ENCODE assay signal across 10 cellular contexts in genomic region chr1:156149374-156150106, GRCh38. TPM values are rescaled to one million over a fixed set of nuclear protein-coding genes. Genes with fewer than 3 reads are reported as not detected.
DNase-seq lines count a peak whose midpoint lies in the region; ATAC-seq and TF ChIP-seq lines count a peak whose summit lies in the region.
"Had no signal": no experiment of that assay in that cellular context is flagged by ENCODE, and none has a peak within 500 bp of the region (broad histone marks: within the 10 kb centered on the region; RNA-seq: fewer than 3 reads in every experiment).

No MANE protein-coding gene starts in this region.

- H3K9me2 ChIP-seq in neural cell (ENCODE audit: insufficient read depth, low read length): no peaks in the 10 kb centered on the region

- no TSS peak for BruUV-seq in A673 (replicated peaks; lab: Mats Ljungman, UMichigan)

- DNase-seq in NCI-H2227 (lab: John Stamatoyannopoulos, UW; ENCODE audit: unreplicated experiment) (peak; percentile 68), A673 (ENCODE audit: low spot score) (no peak), EL (no peak), DMS114 treated with DMSO at 0.1 percent for 48 hours (lab: John Stamatoyannopoulos, UW; ENCODE audit: unreplicated experiment) (no peak)
- no peak for DNase-seq in activated CD8-positive, alpha-beta memory T cell treated with anti-CD3 and anti-CD28 coated beads, Interleukin-2, amount 50 U/mL, for 48 hours
- DNase-seq: immature natural killer cell; stimulated activated CD4-positive, alpha-beta T cell treated with anti-CD3 and anti-CD28 coated beads, Interleukin-1b, Interleukin-23, amount 100 ng/mL, for 48 hours had no signal

- H3K27me3 ChIP-seq in neural cell (ENCODE audit: insufficient read depth, low read depth, low read length): no peaks in the 10 kb centered on the region
- no peaks in the 10 kb centered on the region for H3K27me3 ChIP-seq in A673 (replicated peaks; ENCODE audit: insufficient read depth, low read depth, low read length, poor library complexity)

- H3K4me1 ChIP-seq in A673 (ENCODE audit: insufficient read depth, low read length, poor library complexity, severe bottlenecking): peaks cover 10% of the 10 kb centered on the region

- no peaks in the 10 kb centered on the region for H3K79me2 ChIP-seq in neural cell (replicated peaks; ENCODE audit: insufficient read depth, low read length)

- peak overlapping the region; percentile 79 for H3K9ac ChIP-seq in neural cell (ENCODE audit: low read length)

- H3K4me3 ChIP-seq in neural cell (ENCODE audit: low read length) (peak overlapping the region; percentile 72), A673 (ENCODE audit: low read depth, low read length, poor library complexity, severe bottlenecking) (no peak overlapping the region)

- intact Hi-C loops in A673 (cut with micrococcal nuclease; ENCODE audit: unreplicated experiment): loop anchor here (10.0 kb wide), 1 partner anchor 165 kb away; no protein-coding TSS in a partner anchor

- POLR2A ChIA-PET in A673 (lab: Charles Lee; ENCODE audit: low non-redundant PET): no interaction called here

- H2AFZ ChIP-seq in neural cell (ENCODE audit: low read depth, low read length): peak overlapping the region; percentile 40

- TF ChIP-seq CTCF in neural cell (IDR thresholded peaks at IDR 0.05; ENCODE audit: poor library complexity, severe bottlenecking) (no peak), A673 (conservative IDR thresholded peaks at IDR 0.05; ENCODE audit: low read depth, low read length) (no peak)

- H3K36me3 ChIP-seq in neural cell (ENCODE audit: insufficient read depth, low read length): no peaks in the 10 kb centered on the region
- no peaks in the 10 kb centered on the region for H3K36me3 ChIP-seq in A673 (ENCODE audit: insufficient read depth, low read length, poor library complexity, severe bottlenecking)

- no peaks in the 10 kb centered on the region for H4K20me1 ChIP-seq in neural cell (ENCODE audit: insufficient read depth)

- H3K9me3 ChIP-seq in neural cell (ENCODE audit: low read length): no peaks in the 10 kb centered on the region
- no peaks in the 10 kb centered on the region for H3K9me3 ChIP-seq in A673 (ENCODE audit: low read depth, low read length, poor library complexity, severe bottlenecking)

- TF ChIP-seq RAD21 in neural cell (conservative IDR thresholded peaks at IDR 0.05): no peak

- H3K27ac ChIP-seq in neural cell (ENCODE audit: low read length) (peak overlapping the region; percentile 70), A673 (ENCODE audit: low read depth, low read length, poor library complexity, severe bottlenecking) (no peak overlapping the region)

- ATAC-seq in GM18870 (IDR thresholded peaks at IDR 0.05; ENCODE audit: unreplicated experiment): peak; percentile 34
- peak; percentile 32 for ATAC-seq in GM21825 (IDR thresholded peaks at IDR 0.05; ENCODE audit: unreplicated experiment)

- CTCF ChIA-PET in A673 (lab: Charles Lee): interaction anchor here (0.7 to 1.2 kb wide), 2 partner anchors 21 to 76 kb away, joined by 5 to 12 read pairs; no protein-coding TSS in a partner anchor

- peak; percentile 34 for TF ChIP-seq EP300 in neural cell (conservative IDR thresholded peaks at IDR 0.05; ENCODE audit: poor library complexity, severe bottlenecking)

- peak overlapping the region; percentile 99 for H3K4me2 ChIP-seq in neural cell (ENCODE audit: low read length)

- H3F3A ChIP-seq in neural cell (ENCODE audit: insufficient read depth, low read length, poor library complexity, severe bottlenecking): no peaks in the 10 kb centered on the region

TF ChIP-seq in neural cell, 6 proteins besides CTCF, POLR2A, EP300 and RAD21:
- TF ChIP-seq MXI1 (conservative IDR thresholded peaks at IDR 0.05; ENCODE audit: poor library complexity, severe bottlenecking) (peak; percentile 26), EZH2 (IDR thresholded peaks at IDR 0.05; ENCODE audit: borderline replicate concordance, insufficient read depth, low read length, poor library complexity, severe bottlenecking) (no peak), SMC3 (conservative IDR thresholded peaks at IDR 0.05; ENCODE audit: poor library complexity) (no peak), POLR2AphosphoS5 (IDR thresholded peaks at IDR 0.05) (no peak), REST (IDR thresholded peaks at IDR 0.05; ENCODE audit: borderline replicate concordance) (peak; percentile 74), TAF1 (IDR thresholded peaks at IDR 0.05; ENCODE audit: low read depth) (peak; percentile 14)

RNA-seq across cellular contexts. Expression of gene SEMA4A, which starts 3.8 kb away (rescaled TPM):
- polyA plus RNA-seq in neural cell: 17.1 and 38.4 TPM in 2 replicates
- polyA minus RNA-seq in neural cell: 18.6 and 20.5 TPM in 2 replicates
- 0.77 and 0.92 TPM in 2 replicates for total RNA-seq in A673 (2021)

RNA-seq across cellular contexts. Expression of gene LMNA, which starts 35.0 kb away (rescaled TPM):
- 90.7 and 103 TPM in 2 replicates for polyA plus RNA-seq in neural cell
- polyA minus RNA-seq in neural cell: 50.6 TPM in 2 replicates
- 204 and 225 TPM in 2 replicates for total RNA-seq in A673 (2021)

RNA-seq across cellular contexts. Expression of gene SLC25A44, which starts 44.4 kb away (rescaled TPM):
- polyA plus RNA-seq in neural cell: 13.7 and 16.2 TPM in 2 replicates
- polyA minus RNA-seq in neural cell: 17.0 and 17.6 TPM in 2 replicates
- 28.9 and 30.9 TPM in 2 replicates for total RNA-seq in A673 (2021)
